In the genomic region with DNA sequence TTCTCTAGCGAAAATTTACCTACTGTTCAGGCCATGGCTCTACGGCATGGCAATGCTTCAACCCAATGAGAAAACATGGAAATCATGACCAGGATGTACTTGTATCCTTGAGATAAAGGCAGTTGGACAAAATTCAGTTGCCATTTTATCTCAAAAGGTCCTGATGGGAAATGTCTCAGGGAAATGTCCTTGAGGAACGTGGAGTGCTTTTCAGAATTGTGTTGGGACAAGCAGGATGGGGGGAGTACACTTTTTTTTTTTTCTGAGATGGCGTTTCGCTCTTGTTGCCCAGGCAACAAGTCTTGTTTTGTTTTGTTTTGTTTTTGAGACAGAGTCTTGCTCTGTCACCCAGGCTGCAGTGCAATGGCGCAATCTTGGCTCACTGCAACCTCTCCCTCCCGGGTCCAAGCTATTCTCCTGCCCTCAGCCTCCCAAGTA, we compare ENCODE assay signal across 23 cellular contexts.
DNase-seq lines count a peak whose midpoint lies in the region; ATAC-seq, FAIRE-seq and TF ChIP-seq lines count a peak whose summit lies in the region.
"Had no signal": no experiment of that assay in that cellular context is flagged by ENCODE, and none has a peak within 500 bp of the region (broad histone marks: within the 10 kb centered on the region; RNA-seq: fewer than 3 reads in every experiment).

No MANE protein-coding gene starts in this region.

- no peak overlapping the region for H3K9ac ChIP-seq in endothelial cell of umbilical vein (replicated peaks; ENCODE audit: extremely low read depth, insufficient read depth, low read length)
- H3K9ac ChIP-seq in mesenchymal stem cell (ENCODE audit: low read length), result no peak overlapping the region

- no peaks in the 10 kb centered on the region for H3K36me3 Mint-ChIP-seq in stimulated activated memory B cell treated with anti-CD40 and anti-IgM and Interleukin-4, amounts not matched to agents 10 μg/mL and 1 μg/mL and 100 μg/mL, for 72 hours
- H3K36me3 Mint-ChIP-seq: CD8-positive, alpha-beta memory T cell had no signal

- in situ Hi-C loops in KBM-7 (cut with MboI; ENCODE audit: low pct_unique_long_range_greater_than_20kb, low sequenced_read_pairs), result no loop called here

- H3K4ac ChIP-seq in mesenchymal stem cell (ENCODE audit: low read depth in 1 of 2, low read length in 2 of 2), result no peak overlapping the region

- BruUV-seq in endothelial cell of umbilical vein (replicated peaks; lab: Mats Ljungman, UMichigan), result no TSS peak

- peaks cover 1% of the 10 kb centered on the region for H3K9me3 Mint-ChIP-seq in stimulated activated memory B cell treated with anti-CD40 and anti-IgM and Interleukin-4, amounts not matched to agents 10 μg/mL and 1 μg/mL and 100 μg/mL, for 72 hours

- no peaks in the 10 kb centered on the region for H3K79me2 ChIP-seq in endothelial cell of umbilical vein (ENCODE audit: control insufficient read depth, insufficient read depth, low read length)

- H3K9me3 ChIP-seq in endothelial cell of umbilical vein (replicated peaks; ENCODE audit: control insufficient read depth, insufficient read depth, low read length), result no peaks in the 10 kb centered on the region
- peaks cover 3% of the 10 kb centered on the region for H3K9me3 ChIP-seq in mesenchymal stem cell (ENCODE audit: control insufficient read depth, low read length)

- H2AK5ac ChIP-seq in mesenchymal stem cell (ENCODE audit: low read length, severe bottlenecking), result no peak overlapping the region

- H3K27ac ChIP-seq in endothelial cell of umbilical vein (ENCODE audit: insufficient read depth, low read depth, low read length) (no peak overlapping the region), mesenchymal stem cell (ENCODE audit: low read length, poor library complexity, severe bottlenecking) (no peak overlapping the region)
- H3K27ac ChIP-seq: C4-2B had no signal

- H4K91ac ChIP-seq in mesenchymal stem cell (ENCODE audit: low read length), result no peak overlapping the region

- peaks cover 71% of the 10 kb centered on the region for H3K27me3 Mint-ChIP-seq in stimulated activated memory B cell treated with anti-CD40 and anti-IgM and Interleukin-4, amounts not matched to agents 10 μg/mL and 1 μg/mL and 100 μg/mL, for 72 hours

- no peak overlapping the region for H2AFZ ChIP-seq in endothelial cell of umbilical vein (ENCODE audit: low read depth, low read length)
- no peak overlapping the region for H2AFZ ChIP-seq in mesenchymal stem cell (ENCODE audit: low read depth, low read length)

- H3K4me1 ChIP-seq in endothelial cell of umbilical vein (ENCODE audit: control insufficient read depth, extremely low read depth, insufficient read depth, low read length) (peaks cover 8% of the 10 kb centered on the region), mesenchymal stem cell (ENCODE audit: control insufficient read depth, insufficient read depth, low read depth, low read length) (no peaks in the 10 kb centered on the region)

- POLR2A ChIA-PET in endothelial cell of umbilical vein (lab: Charles Lee), result no interaction called here

- H3K27me3 ChIP-seq in endothelial cell of umbilical vein (ENCODE audit: control insufficient read depth in 2 of 2, insufficient read depth in 2 of 2, low read length in 2 of 2) (peaks cover 5 to 7% of the 10 kb centered on the region in 2 experiments), mesenchymal stem cell (ENCODE audit: control insufficient read depth in 1 of 2, insufficient read depth in 1 of 2, low read length in 2 of 2) (peaks cover 0 to 4% of the 10 kb centered on the region in 2 experiments)

- no peak for TF ChIP-seq CTCF in endothelial cell of umbilical vein (IDR thresholded peaks at IDR 0.05; ENCODE audit: extremely low read depth in 1 of 2, insufficient read depth in 1 of 2, low read depth in 1 of 2, low read length in 2 of 2)

- no peak for FAIRE-seq in endothelial cell of umbilical vein (lab: Jason Lieb, UNC)
- FAIRE-seq: GM18507, RCC 7860 had no signal

- no peak overlapping the region for H3K23ac ChIP-seq in mesenchymal stem cell (ENCODE audit: low read length in 2 of 2)

- H3K9me1 ChIP-seq in endothelial cell of umbilical vein (replicated peaks; ENCODE audit: control insufficient read depth, extremely low read depth, insufficient read depth, low read length), result no peaks in the 10 kb centered on the region

- no peak for TF ChIP-seq POLR2A in endothelial cell of umbilical vein (IDR thresholded peaks at IDR 0.05; ENCODE audit: low read depth, low read length)

- H4K8ac ChIP-seq in mesenchymal stem cell (ENCODE audit: low read length), result no peak overlapping the region

- H3K4me2 ChIP-seq in endothelial cell of umbilical vein (ENCODE audit: insufficient read depth, low read length) (no peak overlapping the region), mesenchymal stem cell (ENCODE audit: low read length, poor library complexity, severe bottlenecking) (no peak overlapping the region)

- dilution Hi-C loops in endothelial cell of umbilical vein (cut with MboI; ENCODE audit: extremely low pct_ligation_motif_present, low sequenced_read_pairs), result no loop called here

- no peak overlapping the region for H3K4me3 Mint-ChIP-seq in stimulated activated memory B cell treated with anti-CD40 and anti-IgM and Interleukin-4, amounts not matched to agents 10 μg/mL and 1 μg/mL and 100 μg/mL, for 72 hours
- H3K4me3 Mint-ChIP-seq: CD8-positive, alpha-beta memory T cell had no signal

- H3K36me3 ChIP-seq in endothelial cell of umbilical vein (ENCODE audit: control insufficient read depth in 2 of 2, extremely low read depth in 1 of 2, insufficient read depth in 2 of 2, low read length in 2 of 2), result no peaks in the 10 kb centered on the region
- H3K36me3 ChIP-seq in mesenchymal stem cell (ENCODE audit: control insufficient read depth in 1 of 2, insufficient read depth in 2 of 2, low read depth in 1 of 2, low read length in 2 of 2), result no peaks in the 10 kb centered on the region

- H3K4me1 Mint-ChIP-seq in stimulated activated memory B cell treated with anti-CD40 and anti-IgM and Interleukin-4, amounts not matched to agents 10 μg/mL and 1 μg/mL and 100 μg/mL, for 72 hours, result no peaks in the 10 kb centered on the region
- H3K4me1 Mint-ChIP-seq: CD8-positive, alpha-beta memory T cell had no signal

- no peak overlapping the region for H3K14ac ChIP-seq in mesenchymal stem cell (ENCODE audit: low read length in 2 of 2)

- DNase-seq in HT1080 (ENCODE audit: low read depth), result peak; percentile 36
- DNase-seq in KBM-7, result peak; percentile 17
- DNase-seq in endothelial cell of umbilical vein (ENCODE audit: low read depth, low spot score), result peak; percentile 31
- DNase-seq in mesenchymal stem cell, result peak; percentile 79
- no peak for DNase-seq in activated CD4-positive, alpha-beta T cell treated with anti-CD3 and anti-CD28 coated beads for 1 hour
- DNase-seq: AML-193; CD8-positive, alpha-beta memory T cell; GDM1; MM.1S; NCI-H1092; NCI-H1436 treated with DMSO at 0.1 percent for 48 hours; NCI-H1930; NCI-H2171; NCI-H345; NCI-H524; NCI-H774; SHP77 had no signal

- H3K27ac Mint-ChIP-seq in stimulated activated memory B cell treated with anti-CD40 and anti-IgM and Interleukin-4, amounts not matched to agents 10 μg/mL and 1 μg/mL and 100 μg/mL, for 72 hours, result no peak overlapping the region
- H3K27ac Mint-ChIP-seq: CD8-positive, alpha-beta memory T cell had no signal

- no peak overlapping the region for H2BK15ac ChIP-seq in mesenchymal stem cell (ENCODE audit: low read depth, poor library complexity, severe bottlenecking)

- no peaks in the 10 kb centered on the region for H4K20me1 ChIP-seq in endothelial cell of umbilical vein (replicated peaks; ENCODE audit: control insufficient read depth, extremely low read depth, insufficient read depth, low read length)

- intact Hi-C loops in endothelial cell of umbilical vein (cut with micrococcal nuclease), result no loop called here

- no peak overlapping the region for H2BK5ac ChIP-seq in mesenchymal stem cell (ENCODE audit: low read depth, low read length, poor library complexity, severe bottlenecking)

- H3K79me1 ChIP-seq in mesenchymal stem cell (replicated peaks; ENCODE audit: low read length, poor library complexity, severe bottlenecking), result no peaks in the 10 kb centered on the region

- ATAC-seq in GM19455 (IDR thresholded peaks at IDR 0.05; ENCODE audit: unreplicated experiment) (no peak), HG02610 (IDR thresholded peaks at IDR 0.05; ENCODE audit: unreplicated experiment) (no peak)
- ATAC-seq in stimulated activated memory B cell treated with anti-CD40 and anti-IgM and Interleukin-4, amounts not matched to agents 10 μg/mL and 1 μg/mL and 100 μg/mL, for 72 hours, result no peak

- H2BK12ac ChIP-seq in mesenchymal stem cell (ENCODE audit: low read length in 2 of 2), result no peak overlapping the region

- CTCF ChIA-PET in endothelial cell of umbilical vein (lab: Charles Lee), result no interaction called here

- H3K4me3 ChIP-seq in endothelial cell of umbilical vein (replicated peaks in 1 of 3; ENCODE audit: insufficient read depth in 1 of 3, low read depth in 1 of 3, low read length in 3 of 3) (no peak overlapping the region), mesenchymal stem cell (ENCODE audit: insufficient read depth in 1 of 2, low read depth in 1 of 2, low read length in 2 of 2) (no peak overlapping the region)

- 90% methylated on average over 6 of the region's 7 CpGs for WGBS in mesenchymal stem cell

- H2BK120ac ChIP-seq in mesenchymal stem cell (ENCODE audit: low read depth, low read length), result no peak overlapping the region

- H3K18ac ChIP-seq in mesenchymal stem cell (ENCODE audit: low read depth in 1 of 2, low read length in 2 of 2), result no peak overlapping the region

TF ChIP-seq in endothelial cell of umbilical vein, 7 proteins besides CTCF, POLR2A, EP300 and RAD21:
- TF ChIP-seq GATA2 (IDR thresholded peaks at IDR 0.05; ENCODE audit: insufficient read depth, insufficient read length, low read depth, low read length) (no peak), EZH2 (IDR thresholded peaks at IDR 0.05; ENCODE audit: borderline replicate concordance, low read depth, low read length, severe bottlenecking) (no peak), POLR2AphosphoS5 (IDR thresholded peaks at IDR 0.05; ENCODE audit: insufficient read depth, low read depth, low read length) (no peak), JUN (IDR thresholded peaks at IDR 0.05; ENCODE audit: borderline replicate concordance, insufficient read depth, insufficient read length, low read depth) (no peak), FOS (IDR thresholded peaks at IDR 0.05; ENCODE audit: borderline replicate concordance, insufficient read depth, low read length) (no peak), MYC (IDR thresholded peaks at IDR 0.05; ENCODE audit: low read depth, low read length) (no peak)
- TF ChIP-seq, protein P1, sequence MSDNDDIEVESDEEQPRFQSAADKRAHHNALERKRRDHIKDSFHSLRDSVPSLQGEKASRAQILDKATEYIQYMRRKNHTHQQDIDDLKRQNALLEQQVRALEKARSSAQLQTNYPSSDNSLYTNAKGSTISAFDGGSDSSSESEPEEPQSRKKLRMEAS (IDR thresholded peaks at IDR 0.05; ENCODE audit: insufficient read depth, insufficient read length), result no peak
TF ChIP-seq in endothelial cell of umbilical vein: peak in this region for 0.
